7 cellular contexts compared by ENCODE assay signal in the genomic region with DNA sequence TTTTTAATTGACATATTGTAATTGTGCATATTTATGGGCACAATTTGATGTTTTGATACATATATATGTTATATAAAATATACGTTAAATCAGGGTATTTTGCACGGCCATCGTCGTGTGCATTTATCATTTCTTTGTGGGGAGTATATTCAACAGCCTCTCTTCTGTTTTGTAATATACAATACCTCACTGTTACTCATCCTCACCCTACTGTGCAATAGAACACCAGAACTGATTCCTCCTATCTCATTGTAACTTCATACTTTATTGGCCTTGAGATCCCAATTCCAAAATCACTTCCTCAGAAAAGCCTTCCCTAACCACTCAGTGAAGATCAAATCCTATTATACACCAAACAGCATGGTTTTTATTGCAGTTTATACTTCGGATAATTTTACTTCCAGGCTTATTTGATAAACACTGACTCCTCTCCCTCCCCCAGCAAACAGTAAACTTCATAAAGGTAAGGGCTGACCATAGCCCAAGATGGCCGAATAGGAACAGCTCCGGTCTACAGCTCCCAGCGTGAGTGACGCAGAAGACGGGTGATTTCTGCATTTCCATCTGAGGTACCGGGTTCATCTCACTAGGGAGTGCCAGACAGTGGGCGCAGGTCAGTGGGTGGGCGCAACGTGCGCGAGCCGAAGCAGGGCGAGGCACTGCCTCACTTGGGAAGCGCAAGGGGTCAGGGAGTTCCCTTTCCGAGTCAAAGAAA.
DNase-seq lines count a peak whose midpoint lies in the region; ATAC-seq and TF ChIP-seq lines count a peak whose summit lies in the region.
"Not testable (repeated sequence)": the region's sequence is repeated elsewhere in the genome, so short reads cannot be mapped to it uniquely, and the experiment has no call there.

No MANE protein-coding gene starts in this region.

- not testable (repeated sequence) for H3K23ac ChIP-seq in mesendoderm (ENCODE audit: low read length)

- H3K79me1 ChIP-seq in mesendoderm (ENCODE audit: low read length), result not testable (repeated sequence)

- H3K4me3 Mint-ChIP-seq in WTC11 (peak overlapping the region; percentile 67), endodermal cell (peak overlapping the region; percentile 46)

- not testable (repeated sequence) for H3K36me3 ChIP-seq in ES-I3 (ENCODE audit: insufficient read depth, low read length); HUES48 (ENCODE audit: control insufficient read depth, insufficient read depth, low read length); endodermal cell (ENCODE audit: control insufficient read depth, insufficient read depth, low read length); mesendoderm (ENCODE audit: control insufficient read depth, insufficient read depth, low read length); upper lobe of right lung

- intact Hi-C loops in upper lobe of right lung (cut with DNase I), result not testable (repeated sequence)

- H3K27me3 Mint-ChIP-seq in WTC11 (ENCODE audit: low read depth); endodermal cell (ENCODE audit: insufficient read depth): not testable (repeated sequence)

- WGBS in endodermal cell (ENCODE audit: insufficient coverage in 1 of 2, insufficient read length in 1 of 2), 2 experiments, result 93% methylated on average over 3 to 19 of the region's 20 CpGs
- no CpG with 5 or more reads among the region's 20 CpGs for WGBS in mesendoderm (ENCODE audit: extremely low coverage, insufficient coverage, low lambda C conversion rate)

- 0 out of 2 replicates have a peak overlapping the region, but pooled peaks have one; percentile 17 for H3K4me3 ChIP-seq in HUES48 (ENCODE audit: low read depth, low read length)
- not testable (repeated sequence) for H3K4me3 ChIP-seq in endodermal cell (ENCODE audit: low read length); mesendoderm (ENCODE audit: low read length); upper lobe of right lung

- 0 out of 2 replicates have a peak, but pooled peaks have one; percentile 28 for ATAC-seq in WTC11
- not testable (repeated sequence) for ATAC-seq in upper lobe of right lung

- H3K9ac ChIP-seq in ES-I3 (ENCODE audit: low read depth, low read length), result peak overlapping the region; percentile 39
- not testable (repeated sequence) for H3K9ac ChIP-seq in HUES48 (ENCODE audit: low read depth, low read length); endodermal cell (ENCODE audit: extremely low read depth, low read length, poor library complexity, severe bottlenecking); mesendoderm (ENCODE audit: low read length)

- not testable (repeated sequence) for H3K4me1 ChIP-seq in ES-I3 (ENCODE audit: insufficient read depth, low read length); HUES48 (ENCODE audit: control insufficient read depth, insufficient read depth, low read length); endodermal cell (ENCODE audit: control insufficient read depth, insufficient read depth, low read length); mesendoderm (ENCODE audit: control insufficient read depth, low read depth, low read length); upper lobe of right lung

- not testable (repeated sequence) for H3K9me3 ChIP-seq in ES-I3 (ENCODE audit: control insufficient read depth, insufficient read depth, low read length); HUES48 (ENCODE audit: control insufficient read depth, insufficient read depth, low read length); endodermal cell (ENCODE audit: control insufficient read depth, low read length); upper lobe of right lung

- CTCF ChIA-PET in WTC11 (lab: Charles Lee), result not testable (repeated sequence)

- not testable (repeated sequence) for H3K27ac ChIP-seq in HUES48 (ENCODE audit: low read depth, low read length); endodermal cell (ENCODE audit: low read depth, low read length); mesendoderm (ENCODE audit: low read depth, low read length); upper lobe of right lung

- H4K8ac ChIP-seq in mesendoderm (ENCODE audit: low read depth, low read length), result not testable (repeated sequence)

- not testable (repeated sequence) for H2BK120ac ChIP-seq in mesendoderm (ENCODE audit: low read depth, low read length)

- not testable (repeated sequence) for H2BK5ac ChIP-seq in mesendoderm (ENCODE audit: low read length)

- peaks cover 17% of the 10 kb centered on the region for H3K36me3 Mint-ChIP-seq in WTC11
- H3K36me3 Mint-ChIP-seq in endodermal cell (ENCODE audit: low read depth), result not testable (repeated sequence)

- not testable (repeated sequence) for H3K56ac ChIP-seq in mesendoderm (ENCODE audit: low read length)

- H3K27me3 ChIP-seq in HUES48 (ENCODE audit: control insufficient read depth, insufficient read depth, low read length); endodermal cell (ENCODE audit: control insufficient read depth, insufficient read depth, low read length, poor library complexity, severe bottlenecking); mesendoderm (ENCODE audit: insufficient read depth, low read length, poor library complexity); upper lobe of right lung: not testable (repeated sequence)

- not testable (repeated sequence) for H3K4ac ChIP-seq in mesendoderm (ENCODE audit: low read depth, low read length)

- not testable (repeated sequence) for H3K9me3 Mint-ChIP-seq in WTC11, endodermal cell

- not testable (repeated sequence) for H3K18ac ChIP-seq in mesendoderm (ENCODE audit: low read length)

- H4K5ac ChIP-seq in mesendoderm (ENCODE audit: low read length), result not testable (repeated sequence)

- H3K79me2 ChIP-seq in mesendoderm (ENCODE audit: control insufficient read depth, insufficient read depth, low read length), result not testable (repeated sequence)

- peak overlapping the region; percentile 44 for H3K27ac Mint-ChIP-seq in WTC11
- H3K27ac Mint-ChIP-seq in endodermal cell, result peak overlapping the region; percentile 64

- not testable (repeated sequence) for H3K4me2 ChIP-seq in mesendoderm (ENCODE audit: low read length)

- not testable (repeated sequence) for H2AK5ac ChIP-seq in mesendoderm (ENCODE audit: low read length)

- POLR2A ChIA-PET in WTC11 (lab: Charles Lee), result not testable (repeated sequence)

- not testable (repeated sequence) for TF ChIP-seq CTCF in WTC11 (IDR thresholded peaks at IDR 0.05); endodermal cell (conservative IDR thresholded peaks at IDR 0.05); upper lobe of right lung (IDR thresholded peaks at IDR 0.05)

- peaks cover 16% of the 10 kb centered on the region for H3K4me1 Mint-ChIP-seq in WTC11
- not testable (repeated sequence) for H3K4me1 Mint-ChIP-seq in endodermal cell

- peak overlapping the region; percentile 19 for H2BK15ac ChIP-seq in mesendoderm (replicated peaks; ENCODE audit: low read depth)

- DNase-seq in NCI-H748 (lab: John Stamatoyannopoulos, UW; ENCODE audit: unreplicated experiment) (peak; percentile 67), upper lobe of right lung (peak; percentile 11)
- not testable (repeated sequence) for DNase-seq in WTC11 (ENCODE audit: low spot score); endodermal cell; mesendoderm
